Comparison of ENCODE assay signal across 10 cellular contexts in the genomic region with DNA sequence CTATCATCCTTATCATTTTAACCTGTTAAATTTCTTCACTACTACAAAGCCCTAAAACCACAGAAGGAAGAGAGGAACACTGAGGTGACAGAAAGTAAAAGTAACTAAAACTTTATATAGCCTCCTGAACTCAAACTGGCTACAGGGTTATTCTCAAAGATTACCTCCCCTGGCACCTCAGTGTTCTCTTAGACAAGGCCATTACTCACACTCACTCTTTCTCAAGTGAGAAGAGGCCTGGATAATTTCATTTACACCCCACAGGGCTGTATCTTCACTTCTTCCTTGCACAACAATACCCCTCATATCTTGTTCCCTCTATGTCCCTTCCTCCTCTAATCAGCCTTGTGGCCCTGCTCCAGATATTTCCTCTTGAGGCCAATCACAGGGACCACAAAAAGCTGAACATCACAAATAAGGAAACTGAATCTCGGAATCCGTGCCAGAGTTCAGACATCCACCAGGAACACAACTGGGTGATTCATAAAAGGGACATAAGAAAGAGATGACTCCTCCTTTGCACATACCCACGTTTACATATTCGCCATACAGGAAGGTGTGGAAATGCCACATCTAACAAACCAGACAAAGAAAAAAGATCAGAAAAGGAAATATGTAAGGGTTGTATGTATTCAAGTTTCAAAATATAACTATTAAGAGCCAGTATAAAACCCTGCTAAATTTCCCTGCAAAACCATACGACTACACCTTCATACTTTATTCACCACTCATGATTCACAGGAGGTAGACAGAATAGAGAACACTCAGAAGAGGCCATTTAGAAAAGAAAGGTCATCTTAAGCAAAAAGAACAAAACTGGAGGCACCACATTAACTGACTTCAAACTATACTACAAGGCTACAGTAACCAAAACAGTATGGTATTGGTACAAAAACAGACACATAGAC. TPM values are rescaled to one million over a fixed set of nuclear protein-coding genes. Genes with fewer than 3 reads are reported as not detected.
A peak's percentile ranks its signal among the peaks of the same experiment; 100 is the strongest.
DNase-seq lines count a peak whose midpoint lies in the region; ATAC-seq and TF ChIP-seq lines count a peak whose summit lies in the region.
"Had no signal": no experiment of that assay in that cellular context is flagged by ENCODE, and none has a peak within 500 bp of the region (broad histone marks: within the 10 kb centered on the region; RNA-seq: fewer than 3 reads in every experiment).

No MANE protein-coding gene starts in this region.

- peak; percentile 41 for ATAC-seq in GM18867 (IDR thresholded peaks at IDR 0.05; ENCODE audit: unreplicated experiment)

- DNase-seq in T follicular helper cell (ENCODE audit: low read depth): peak; percentile 26
- DNase-seq in dermis blood vessel endothelial cell: peak; percentile 95
- peak; percentile 39 for DNase-seq in osteoblast (ENCODE audit: insufficient read length, low spot score, missing footprints)
- no peak for DNase-seq in G401 (ENCODE audit: low spot score)
- no peak for DNase-seq in midbrain (lab: John Stamatoyannopoulos, UW)
- no peak for DNase-seq in NCI-H1105 (lab: John Stamatoyannopoulos, UW)
- DNase-seq in DMS79 treated with DMSO at 0.1 percent for 48 hours (lab: John Stamatoyannopoulos, UW): no peak
- DNase-seq: posterior cingulate gyrus, SHP77 had no signal

- H3K9me3 ChIP-seq in osteoblast (ENCODE audit: low read depth, low read length): no peaks in the 10 kb centered on the region

- H3K4me1 ChIP-seq in osteoblast (ENCODE audit: insufficient read depth, low read length): peaks cover 27% of the 10 kb centered on the region

- no peak overlapping the region for H3K4me3 ChIP-seq in osteoblast (ENCODE audit: insufficient read depth, low read length)

- H3K27ac ChIP-seq in osteoblast (ENCODE audit: low read depth, low read length): no peak overlapping the region

- H2AFZ ChIP-seq in osteoblast (ENCODE audit: low read length): peak overlapping the region; percentile 23

- no peak for TF ChIP-seq CTCF in osteoblast (IDR thresholded peaks at IDR 0.05; ENCODE audit: extremely low read depth, low read depth, low read length)

- H3K27me3 ChIP-seq in osteoblast (ENCODE audit: insufficient read depth, low read length): no peaks in the 10 kb centered on the region

- no peaks in the 10 kb centered on the region for H4K20me1 ChIP-seq in osteoblast (ENCODE audit: insufficient read depth, low read length)

- in situ Hi-C loops in G401 (cut with HindIII; ENCODE audit: low sequenced_read_pairs): no loop called here

- H3K4me2 ChIP-seq in osteoblast (ENCODE audit: insufficient read depth, low read length): peak overlapping the region; percentile 5

- H3K79me2 ChIP-seq in osteoblast (ENCODE audit: insufficient read depth, low read length): no peaks in the 10 kb centered on the region

- no peaks in the 10 kb centered on the region for H3K36me3 ChIP-seq in osteoblast (ENCODE audit: insufficient read depth, low read length)

RNA-seq across cellular contexts. Expression of a gene that starts 1.7 kb away (rescaled TPM):
- total RNA-seq in dermis blood vessel endothelial cell: 21.1 and 32.6 TPM in 2 replicates
- total RNA-seq in osteoblast: 6.2 and 7.1 TPM in 2 replicates
- total RNA-seq in G401 (2014; rRNA removed; shearing (Covaris generic)): 0.86 and 1.2 TPM in 2 replicates

RNA-seq across cellular contexts. Expression of a gene that starts 16.6 kb away (rescaled TPM):
- total RNA-seq in dermis blood vessel endothelial cell: 11.1 and 12.0 TPM in 2 replicates
- 24.2 TPM in 2 replicates for total RNA-seq in osteoblast
- total RNA-seq in G401 (2014; rRNA removed; shearing (Covaris generic)): 79.3 and 83.7 TPM in 2 replicates

Comparison
In these comparisons a context has a peak if more than half of its experiments do, and no peak if none do; other contexts are left out.
1. DNase-seq: peak in T follicular helper cell (single experiment), dermis blood vessel endothelial cell (single experiment) and osteoblast (single experiment); none in G401 (single experiment), midbrain (single experiment), NCI-H1105 (single experiment) and DMS79 treated with DMSO at 0.1 percent for 48 hours (single experiment).